8 cellular contexts compared by ENCODE assay signal in the genomic region with DNA sequence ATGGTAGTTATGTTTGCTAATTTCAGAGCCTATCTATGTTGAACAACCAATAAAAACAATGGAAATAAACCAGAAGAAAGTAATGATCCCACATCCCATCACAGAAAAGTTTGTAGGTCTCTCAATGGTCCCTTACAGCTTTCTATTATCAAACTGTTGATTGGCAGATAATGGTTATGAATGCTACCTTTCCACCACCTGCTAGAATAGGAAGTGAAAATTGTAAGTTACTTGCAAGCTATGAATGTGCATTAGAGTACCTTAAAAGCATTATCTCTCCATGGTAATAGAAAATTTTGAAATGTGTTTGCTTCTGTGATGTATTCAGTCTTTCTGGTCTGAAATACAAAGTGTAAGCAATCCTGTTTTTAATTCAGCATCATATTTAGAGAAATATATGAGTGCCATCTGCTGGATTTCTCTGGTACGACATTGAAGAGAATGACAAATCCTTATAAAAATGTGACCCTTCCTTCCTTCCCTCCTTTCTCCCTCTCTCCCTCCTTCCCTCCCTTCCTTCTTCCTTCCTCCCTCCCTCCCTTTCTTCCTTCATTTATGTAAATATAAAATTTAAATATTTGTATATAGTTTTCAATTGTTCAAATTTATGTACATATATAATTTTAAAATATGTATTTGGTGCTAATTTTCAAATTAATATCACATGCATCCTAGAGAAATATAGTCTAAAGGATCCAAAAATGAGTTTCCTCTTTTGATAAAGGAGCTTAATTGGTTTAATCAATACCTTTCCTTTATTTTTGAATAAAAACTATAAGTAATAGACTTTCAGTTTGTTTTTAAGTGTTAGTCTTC. TPM values are rescaled to one million over a fixed set of nuclear protein-coding genes. Genes with fewer than 3 reads are reported as not detected.
DNase-seq lines count a peak whose midpoint lies in the region; FAIRE-seq and TF ChIP-seq lines count a peak whose summit lies in the region.

No MANE protein-coding gene starts in this region.

- H3K4me3 ChIP-seq in WERI-Rb-1 (ENCODE audit: low read depth, low read length) (no peak overlapping the region), stomach (no peak overlapping the region)

- TF ChIP-seq POLR2A in stomach (IDR thresholded peaks at IDR 0.05) = no peak

- H3K36me3 ChIP-seq in WERI-Rb-1 (no peaks in the 10 kb centered on the region), stomach (no peaks in the 10 kb centered on the region)

- H3K9me3 ChIP-seq in WERI-Rb-1 (ENCODE audit: severe bottlenecking) = no peaks in the 10 kb centered on the region
- H3K9me3 ChIP-seq in stomach = no peaks in the 10 kb centered on the region

- no peak overlapping the region for H3K27ac ChIP-seq in WERI-Rb-1
- H3K27ac ChIP-seq in stomach = no peak overlapping the region

- DNase-seq in NCI-H82 (lab: John Stamatoyannopoulos, UW) (peak; percentile 64), NCI-H82 treated with DMSO at 0.1 percent for 48 hours (lab: John Stamatoyannopoulos, UW; ENCODE audit: unreplicated experiment) (no peak), HT1080 (ENCODE audit: low read depth) (peak; percentile 18), WERI-Rb-1 (no peak), kidney glomerular epithelial cell (lab: John Stamatoyannopoulos, UW) (peak; percentile 39), urothelium cell line (ENCODE audit: low spot score) (no peak), stomach (no peak), NCI-H128 (lab: John Stamatoyannopoulos, UW; ENCODE audit: unreplicated experiment) (no peak)

- TF ChIP-seq CTCF in WERI-Rb-1 (IDR thresholded peaks at IDR 0.05; ENCODE audit: low read depth, low read length) (peak; percentile 36), stomach (IDR thresholded peaks at IDR 0.05) (peak in 3 of 7 experiments; percentile 25 to 39 (median 36))

- no peak for FAIRE-seq in urothelium cell line (lab: Jason Lieb, UNC)

- 0 to 3% (median 0%) methylated on average over 1 of the region's 1 CpG for WGBS in stomach, 5 donors

- TF ChIP-seq EP300 in stomach (IDR thresholded peaks at IDR 0.05) = no peak

- H3K27me3 ChIP-seq in WERI-Rb-1 (ENCODE audit: insufficient read depth, low read depth, severe bottlenecking) (no peaks in the 10 kb centered on the region), stomach (no peaks in the 10 kb centered on the region)

- intact Hi-C loops in stomach (cut with DNase I; ENCODE audit: low total_unique reads) = loop anchor here (10.0 kb wide), 1 partner anchor 1031 kb away; no protein-coding TSS in a partner anchor

- H3K4me1 ChIP-seq in stomach = no peaks in the 10 kb centered on the region

RNA-seq across cellular contexts. Expression of gene PNLIPRP3, which starts 41.4 kb away (rescaled TPM):
- total RNA-seq in HT1080 (2014; rRNA removed; shearing (Covaris generic)) = 0.05 and 0.13 TPM in 2 replicates
- 0.05 TPM in 1 of 2 replicates, not detected in the other for polyA plus RNA-seq in HT1080 (2015; cell fraction: cytosol; rRNA removed)
- 0.18 TPM in 1 of 2 replicates, not detected in the other for polyA plus RNA-seq in HT1080 (2015; cell fraction: nucleus; rRNA removed)
- 1 to 10 TPM in 1 of 5 donors, not detected in 4; 1.3 TPM for total RNA-seq in stomach
- polyA plus RNA-seq in stomach = under 1 TPM in 2 of 3 donors, not detected in 1; 0.10 to 0.46 TPM

Comparison
In these comparisons a context has a peak if more than half of its experiments do, and no peak if none do; other contexts are left out.
1. DNase-seq: peak in NCI-H82 (single experiment), HT1080 (single experiment) and kidney glomerular epithelial cell (single experiment); none in NCI-H82 treated with DMSO at 0.1 percent for 48 hours (single experiment), WERI-Rb-1 (single experiment), urothelium cell line (single experiment), stomach (single experiment) and NCI-H128 (single experiment).